23 cellular contexts compared by ENCODE assay signal in the genomic region with DNA sequence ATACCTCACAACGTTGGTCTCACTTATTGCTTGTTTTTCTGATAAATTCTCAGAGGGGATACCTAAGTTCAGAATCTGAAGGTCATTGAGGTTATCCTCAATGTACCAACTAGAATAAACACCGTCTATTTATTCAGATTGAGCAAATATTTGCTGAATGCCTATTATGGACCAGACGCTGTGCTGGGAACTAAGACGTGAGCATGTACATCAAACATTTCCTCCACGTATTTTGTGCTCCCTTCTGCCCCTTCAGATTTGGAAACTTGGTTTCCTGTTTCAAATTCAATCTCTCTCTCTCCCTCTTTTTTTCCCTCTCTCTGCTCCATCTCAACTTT.
A peak's percentile ranks its signal among the peaks of the same experiment; 100 is the strongest.
DNase-seq lines count a peak whose midpoint lies in the region; FAIRE-seq and TF ChIP-seq lines count a peak whose summit lies in the region.
"Had no signal": no experiment of that assay in that cellular context is flagged by ENCODE, and none has a peak within 500 bp of the region (broad histone marks: within the 10 kb centered on the region; RNA-seq: fewer than 3 reads in every experiment).

No MANE protein-coding gene starts in this region.

- peaks cover 4% of the 10 kb centered on the region for H3K9me3 Mint-ChIP-seq in astrocyte (ENCODE audit: unreplicated experiment)
- peaks cover 2% of the 10 kb centered on the region for H3K9me3 Mint-ChIP-seq in nephron
- H3K9me3 Mint-ChIP-seq: activated T-cell treated with anti-CD3 and anti-CD28 coated beads, Interleukin-2, amount 50 U/mL, for 4 hours had no signal

- no peaks in the 10 kb centered on the region for H3K27me3 ChIP-seq in astrocyte (ENCODE audit: insufficient read depth, low read length)

- no peaks in the 10 kb centered on the region for H4K20me1 ChIP-seq in astrocyte (ENCODE audit: insufficient read depth, low read length)

- no peaks in the 10 kb centered on the region for H3K27me3 Mint-ChIP-seq in astrocyte (ENCODE audit: low read depth, unreplicated experiment)
- peaks cover 3% of the 10 kb centered on the region for H3K27me3 Mint-ChIP-seq in nephron (ENCODE audit: low read depth)

- H2AFZ ChIP-seq in astrocyte (ENCODE audit: low read depth, low read length) = no peak overlapping the region

- no peak overlapping the region for H3K9ac ChIP-seq in astrocyte (ENCODE audit: low read length)

- DNase-seq in NCI-H345 (lab: John Stamatoyannopoulos, UW) = peak; percentile 72
- no peak for DNase-seq in NCI-H345 treated with DMSO at 0.1 percent for 48 hours (lab: John Stamatoyannopoulos, UW; ENCODE audit: unreplicated experiment)
- DNase-seq in NCI-H1092 (lab: John Stamatoyannopoulos, UW) = peak; percentile 48
- no peak for DNase-seq in astrocyte (ENCODE audit: low read depth)
- DNase-seq in GM20000 (ENCODE audit: low spot score) = no peak
- DNase-seq in ACHN = no peak
- no peak for DNase-seq in NOMO-1 (lab: John Stamatoyannopoulos, UW; ENCODE audit: unreplicated experiment in 2 of 2)
- DNase-seq: activated CD4-positive, CD25-positive, alpha-beta regulatory T cell treated with anti-CD3 and anti-CD28 coated beads, Interleukin-2, amount 50 U/mL, for 72 hours; activated T-cell treated with anti-CD3 and anti-CD28 coated beads, Interleukin-2, amount 50 U/mL, for 4 hours; hippocampal formation; MV-4-11; nephron progenitor cell; posterior cingulate gyrus; RPMI8226; stimulated activated naive CD4-positive, alpha-beta T cell treated with Interleukin-2 at 50 U/mL for 16 hours had no signal

- H3K36me3 ChIP-seq in astrocyte (ENCODE audit: insufficient read depth, low read length) = no peaks in the 10 kb centered on the region

- no peaks in the 10 kb centered on the region for H3K9me3 ChIP-seq in astrocyte (ENCODE audit: insufficient read depth, low read depth, low read length)

- in situ Hi-C loops in ACHN (cut with HindIII; ENCODE audit: low pct_ligation_motif_present, low pct_unique_long_range_greater_than_20kb, low sequenced_read_pairs) = no loop called here

- H3K27ac ChIP-seq in astrocyte (ENCODE audit: low read depth, low read length) = no peak overlapping the region
- H3K27ac ChIP-seq: HL-60 had no signal

- H3K4me1 Mint-ChIP-seq in astrocyte (ENCODE audit: low read depth, unreplicated experiment) (peaks cover 10% of the 10 kb centered on the region), nephron (peaks cover 12% of the 10 kb centered on the region)
- H3K4me1 Mint-ChIP-seq: activated naive CD4-positive, alpha-beta T cell treated with anti-CD3 and anti-CD28 coated beads, Interleukin-2, amount 50 U/mL, for 24 hours; CD14-positive monocyte had no signal

- no peak overlapping the region for H3K4me3 ChIP-seq in astrocyte (ENCODE audit: insufficient read depth, low read depth, low read length)
- H3K4me3 ChIP-seq: K562 had no signal

- no peak for FAIRE-seq in astrocyte (lab: Jason Lieb, UNC)
- FAIRE-seq: A204.1, colon, endometrium, K562 had no signal

- H3K4me3 Mint-ChIP-seq in astrocyte (ENCODE audit: unreplicated experiment) (no peak overlapping the region), nephron (no peak overlapping the region)
- H3K4me3 Mint-ChIP-seq: activated naive CD4-positive, alpha-beta T cell treated with anti-CD3 and anti-CD28 coated beads, Interleukin-2, amount 50 U/mL, for 24 hours; activated T-cell treated with anti-CD3 and anti-CD28 coated beads, Interleukin-2, amount 50 U/mL, for 4 hours; CD14-positive monocyte; nephron progenitor cell had no signal

- peaks cover 8% of the 10 kb centered on the region for H3K4me1 ChIP-seq in astrocyte (ENCODE audit: insufficient read depth, low read length)

- TF ChIP-seq CTCF in astrocyte (IDR thresholded peaks at IDR 0.05; ENCODE audit: insufficient read depth, low read depth, low read length) = no peak
- no peak for TF ChIP-seq CTCF in nephron (IDR thresholded peaks at IDR 0.05; ENCODE audit: unreplicated experiment in 3 of 3)
- no peak for TF ChIP-seq CTCF in GM20000 (IDR thresholded peaks at IDR 0.05; ENCODE audit: extremely low read depth, missing control alignments)

- H3K27ac Mint-ChIP-seq in astrocyte (ENCODE audit: unreplicated experiment) (no peak overlapping the region), nephron (peak overlapping the region; percentile 3 to 47 (median 7))
- H3K27ac Mint-ChIP-seq: activated naive CD4-positive, alpha-beta T cell treated with anti-CD3 and anti-CD28 coated beads, Interleukin-2, amount 50 U/mL, for 24 hours; CD14-positive monocyte; nephron progenitor cell had no signal

- H3K79me2 ChIP-seq in astrocyte (ENCODE audit: insufficient read depth, low read length) = no peaks in the 10 kb centered on the region

- H3K4me2 ChIP-seq in astrocyte (ENCODE audit: low read length) = peak overlapping the region; percentile 55

- no peaks in the 10 kb centered on the region for H3K36me3 Mint-ChIP-seq in astrocyte (ENCODE audit: low read depth, unreplicated experiment)
- H3K36me3 Mint-ChIP-seq in nephron (ENCODE audit: low read depth) = no peaks in the 10 kb centered on the region
- H3K36me3 Mint-ChIP-seq: activated naive CD4-positive, alpha-beta T cell treated with anti-CD3 and anti-CD28 coated beads, Interleukin-2, amount 50 U/mL, for 24 hours; CD14-positive monocyte had no signal

Comparison
In these comparisons a context has a peak if more than half of its experiments do, and no peak if none do; other contexts are left out.
1. DNase-seq: peak in NCI-H345 (single experiment) and NCI-H1092 (single experiment); none in NCI-H345 treated with DMSO at 0.1 percent for 48 hours (single experiment), astrocyte (single experiment), GM20000 (single experiment), ACHN (single experiment) and NOMO-1 (0 of 2).